Comparison of ENCODE assay signal across 18 cellular contexts in genomic region chr7:77690289-77690688, GRCh38.
"Had no signal": no experiment of that assay in that cellular context is flagged by ENCODE, and none has a peak within 500 bp of the region (broad histone marks: within the 10 kb centered on the region; RNA-seq: fewer than 3 reads in every experiment).

No MANE protein-coding gene starts in this region.

- H3K27me3 ChIP-seq: adrenal gland, gastroesophageal sphincter, heart left ventricle, tibial artery, uterus had no signal

- H3K27ac ChIP-seq: adrenal gland, tibial artery, uterus had no signal

- DNase-seq: activated CD4-positive, alpha-beta T cell treated with anti-CD3 and anti-CD28 coated beads, Interleukin-2, amount 50 U/mL, for 1 hour; activated CD4-positive, CD25-positive, alpha-beta regulatory T cell treated with anti-CD3 and anti-CD28 coated beads, Interleukin-2, amount 50 U/mL, for 72 hours; activated CD8-positive, alpha-beta memory T cell treated with anti-CD3 and anti-CD28 coated beads, Interleukin-2, amount 50 U/mL, for 4 hours; activated effector memory CD4-positive, alpha-beta T cell treated with Interleukin-2 at 50 U/mL for 16 hours; activated T-cell treated with anti-CD3 and anti-CD28 coated beads, Interleukin-2, amount 50 U/mL, for 48 hours; adrenal gland; erythroblast; heart left ventricle; immature natural killer cell; kidney glomerular epithelial cell; stimulated activated naive CD4-positive, alpha-beta T cell; T-cell; T1000; tibial artery; uterus had no signal

- H3K36me3 ChIP-seq: adrenal gland, uterus had no signal

- H3K9me3 ChIP-seq: adrenal gland, gastroesophageal sphincter, heart left ventricle, tibial artery, uterus had no signal

- ATAC-seq: gastroesophageal sphincter; heart left ventricle; natural killer cell treated with Interleukin-12 subunit alpha and Interleukin-12 subunit beta and Interleukin-15 and Interleukin-18, amount 100 ng/mL, for 72 hours; SK-N-SH treated with all-trans-retinoic acid at 6 μM for 48 hours; T-cell had no signal

- H3K4me3 ChIP-seq: adrenal gland, gastroesophageal sphincter, heart left ventricle, tibial artery, uterus had no signal
